1 cellular context compared by ENCODE assay signal in the genomic region with DNA sequence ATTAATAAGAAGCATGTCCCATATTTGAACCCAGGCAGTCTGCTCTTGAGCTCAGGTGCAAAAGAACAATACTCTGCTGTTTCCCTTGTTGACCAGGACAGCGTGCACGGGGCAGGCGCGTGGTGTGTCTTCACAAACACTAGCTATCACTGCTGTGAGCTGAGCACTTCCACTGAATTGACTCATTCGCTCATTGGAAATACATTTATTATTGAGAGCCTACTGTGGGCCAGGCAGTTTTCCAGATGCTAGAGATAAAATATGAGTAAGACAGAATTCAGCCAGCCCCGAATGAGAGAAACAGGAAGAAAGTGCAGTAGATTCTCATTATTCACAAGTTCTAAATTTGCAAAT.
TF ChIP-seq lines count a peak whose summit lies in the region.

No MANE protein-coding gene starts in this region.

TF ChIP-seq in K562, 482 proteins besides CTCF, POLR2A, EP300 and RAD21 (continued from another document and continues in another):
- TF ChIP-seq, protein P1, sequence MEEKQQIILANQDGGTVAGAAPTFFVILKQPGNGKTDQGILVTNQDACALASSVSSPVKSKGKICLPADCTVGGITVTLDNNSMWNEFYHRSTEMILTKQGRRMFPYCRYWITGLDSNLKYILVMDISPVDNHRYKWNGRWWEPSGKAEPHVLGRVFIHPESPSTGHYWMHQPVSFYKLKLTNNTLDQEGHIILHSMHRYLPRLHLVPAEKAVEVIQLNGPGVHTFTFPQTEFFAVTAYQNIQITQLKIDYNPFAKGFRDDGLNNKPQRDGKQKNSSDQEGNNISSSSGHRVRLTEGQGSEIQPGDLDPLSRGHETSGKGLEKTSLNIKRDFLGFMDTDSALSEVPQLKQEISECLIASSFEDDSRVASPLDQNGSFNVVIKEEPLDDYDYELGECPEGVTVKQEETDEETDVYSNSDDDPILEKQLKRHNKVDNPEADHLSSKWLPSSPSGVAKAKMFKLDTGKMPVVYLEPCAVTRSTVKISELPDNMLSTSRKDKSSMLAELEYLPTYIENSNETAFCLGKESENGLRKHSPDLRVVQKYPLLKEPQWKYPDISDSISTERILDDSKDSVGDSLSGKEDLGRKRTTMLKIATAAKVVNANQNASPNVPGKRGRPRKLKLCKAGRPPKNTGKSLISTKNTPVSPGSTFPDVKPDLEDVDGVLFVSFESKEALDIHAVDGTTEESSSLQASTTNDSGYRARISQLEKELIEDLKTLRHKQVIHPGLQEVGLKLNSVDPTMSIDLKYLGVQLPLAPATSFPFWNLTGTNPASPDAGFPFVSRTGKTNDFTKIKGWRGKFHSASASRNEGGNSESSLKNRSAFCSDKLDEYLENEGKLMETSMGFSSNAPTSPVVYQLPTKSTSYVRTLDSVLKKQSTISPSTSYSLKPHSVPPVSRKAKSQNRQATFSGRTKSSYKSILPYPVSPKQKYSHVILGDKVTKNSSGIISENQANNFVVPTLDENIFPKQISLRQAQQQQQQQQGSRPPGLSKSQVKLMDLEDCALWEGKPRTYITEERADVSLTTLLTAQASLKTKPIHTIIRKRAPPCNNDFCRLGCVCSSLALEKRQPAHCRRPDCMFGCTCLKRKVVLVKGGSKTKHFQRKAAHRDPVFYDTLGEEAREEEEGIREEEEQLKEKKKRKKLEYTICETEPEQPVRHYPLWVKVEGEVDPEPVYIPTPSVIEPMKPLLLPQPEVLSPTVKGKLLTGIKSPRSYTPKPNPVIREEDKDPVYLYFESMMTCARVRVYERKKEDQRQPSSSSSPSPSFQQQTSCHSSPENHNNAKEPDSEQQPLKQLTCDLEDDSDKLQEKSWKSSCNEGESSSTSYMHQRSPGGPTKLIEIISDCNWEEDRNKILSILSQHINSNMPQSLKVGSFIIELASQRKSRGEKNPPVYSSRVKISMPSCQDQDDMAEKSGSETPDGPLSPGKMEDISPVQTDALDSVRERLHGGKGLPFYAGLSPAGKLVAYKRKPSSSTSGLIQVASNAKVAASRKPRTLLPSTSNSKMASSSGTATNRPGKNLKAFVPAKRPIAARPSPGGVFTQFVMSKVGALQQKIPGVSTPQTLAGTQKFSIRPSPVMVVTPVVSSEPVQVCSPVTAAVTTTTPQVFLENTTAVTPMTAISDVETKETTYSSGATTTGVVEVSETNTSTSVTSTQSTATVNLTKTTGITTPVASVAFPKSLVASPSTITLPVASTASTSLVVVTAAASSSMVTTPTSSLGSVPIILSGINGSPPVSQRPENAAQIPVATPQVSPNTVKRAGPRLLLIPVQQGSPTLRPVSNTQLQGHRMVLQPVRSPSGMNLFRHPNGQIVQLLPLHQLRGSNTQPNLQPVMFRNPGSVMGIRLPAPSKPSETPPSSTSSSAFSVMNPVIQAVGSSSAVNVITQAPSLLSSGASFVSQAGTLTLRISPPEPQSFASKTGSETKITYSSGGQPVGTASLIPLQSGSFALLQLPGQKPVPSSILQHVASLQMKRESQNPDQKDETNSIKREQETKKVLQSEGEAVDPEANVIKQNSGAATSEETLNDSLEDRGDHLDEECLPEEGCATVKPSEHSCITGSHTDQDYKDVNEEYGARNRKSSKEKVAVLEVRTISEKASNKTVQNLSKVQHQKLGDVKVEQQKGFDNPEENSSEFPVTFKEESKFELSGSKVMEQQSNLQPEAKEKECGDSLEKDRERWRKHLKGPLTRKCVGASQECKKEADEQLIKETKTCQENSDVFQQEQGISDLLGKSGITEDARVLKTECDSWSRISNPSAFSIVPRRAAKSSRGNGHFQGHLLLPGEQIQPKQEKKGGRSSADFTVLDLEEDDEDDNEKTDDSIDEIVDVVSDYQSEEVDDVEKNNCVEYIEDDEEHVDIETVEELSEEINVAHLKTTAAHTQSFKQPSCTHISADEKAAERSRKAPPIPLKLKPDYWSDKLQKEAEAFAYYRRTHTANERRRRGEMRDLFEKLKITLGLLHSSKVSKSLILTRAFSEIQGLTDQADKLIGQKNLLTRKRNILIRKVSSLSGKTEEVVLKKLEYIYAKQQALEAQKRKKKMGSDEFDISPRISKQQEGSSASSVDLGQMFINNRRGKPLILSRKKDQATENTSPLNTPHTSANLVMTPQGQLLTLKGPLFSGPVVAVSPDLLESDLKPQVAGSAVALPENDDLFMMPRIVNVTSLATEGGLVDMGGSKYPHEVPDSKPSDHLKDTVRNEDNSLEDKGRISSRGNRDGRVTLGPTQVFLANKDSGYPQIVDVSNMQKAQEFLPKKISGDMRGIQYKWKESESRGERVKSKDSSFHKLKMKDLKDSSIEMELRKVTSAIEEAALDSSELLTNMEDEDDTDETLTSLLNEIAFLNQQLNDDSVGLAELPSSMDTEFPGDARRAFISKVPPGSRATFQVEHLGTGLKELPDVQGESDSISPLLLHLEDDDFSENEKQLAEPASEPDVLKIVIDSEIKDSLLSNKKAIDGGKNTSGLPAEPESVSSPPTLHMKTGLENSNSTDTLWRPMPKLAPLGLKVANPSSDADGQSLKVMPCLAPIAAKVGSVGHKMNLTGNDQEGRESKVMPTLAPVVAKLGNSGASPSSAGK (IDR thresholded peaks at IDR 0.05) = peak; percentile 74
- TF ChIP-seq ETS2 (tag; IDR thresholded peaks at IDR 0.05; ENCODE audit: borderline replicate concordance, poor library complexity, severe bottlenecking) (no peak), COPS2 (conservative IDR thresholded peaks at IDR 0.05) (no peak), POLR3A (IDR thresholded peaks at IDR 0.05; ENCODE audit: borderline replicate concordance, extremely low read depth, insufficient read depth, insufficient read length) (no peak), NCOA4 (IDR thresholded peaks at IDR 0.05; ENCODE audit: partially characterized antibody) (no peak), PHTF2 (CRISPR knock-in tag; IDR thresholded peaks at IDR 0.05) (no peak), ZNF644 (tag; IDR thresholded peaks at IDR 0.05; ENCODE audit: low read depth) (no peak), MCM5 (IDR thresholded peaks at IDR 0.05; ENCODE audit: low read depth) (no peak), POLR2B (IDR thresholded peaks at IDR 0.05; ENCODE audit: low read depth, partially characterized antibody) (no peak), HNRNPL (IDR thresholded peaks at IDR 0.05; ENCODE audit: low read depth, low read length) (no peak), TAF1 (IDR thresholded peaks at IDR 0.05; ENCODE audit: control insufficient read depth, extremely low read depth, insufficient read depth, low read length, severe bottlenecking) (no peak), JUNB (CRISPR knock-in tag; conservative IDR thresholded peaks at IDR 0.05) (no peak), ADNP (tag; IDR thresholded peaks at IDR 0.05) (no peak), ZSCAN32 (CRISPR knock-in tag; IDR thresholded peaks at IDR 0.05) (no peak), ZKSCAN1 (IDR thresholded peaks at IDR 0.05; ENCODE audit: low read depth, low read length) (peak; percentile 96), MBD2 (IDR thresholded peaks at IDR 0.05; ENCODE audit: borderline replicate concordance, low read depth) (no peak), RBM15 (IDR thresholded peaks at IDR 0.05; ENCODE audit: insufficient read depth, low read length) (no peak), ZNF384 (IDR thresholded peaks at IDR 0.05; ENCODE audit: low read depth, low read length) (no peak), ZNF445 (CRISPR knock-in tag; IDR thresholded peaks at IDR 0.05; ENCODE audit: low read depth) (no peak), CTBP1 (IDR thresholded peaks at IDR 0.05; ENCODE audit: borderline replicate concordance) (no peak), MAFF (IDR thresholded peaks at IDR 0.05; ENCODE audit: low read length) (no peak), ZNF764 (CRISPR knock-in tag; IDR thresholded peaks at IDR 0.05; ENCODE audit: low read depth) (no peak), CXXC5 (CRISPR knock-in tag; IDR thresholded peaks at IDR 0.05) (no peak), ZNF561 (CRISPR knock-in tag; conservative IDR thresholded peaks at IDR 0.05) (no peak)
- TF ChIP-seq, protein P2, sequence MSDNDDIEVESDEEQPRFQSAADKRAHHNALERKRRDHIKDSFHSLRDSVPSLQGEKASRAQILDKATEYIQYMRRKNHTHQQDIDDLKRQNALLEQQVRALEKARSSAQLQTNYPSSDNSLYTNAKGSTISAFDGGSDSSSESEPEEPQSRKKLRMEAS (CRISPR knock-in tag; IDR thresholded peaks at IDR 0.05) = peak; percentile 41; the same call in 1 of the 2 replicates
- TF ChIP-seq, protein P3, sequence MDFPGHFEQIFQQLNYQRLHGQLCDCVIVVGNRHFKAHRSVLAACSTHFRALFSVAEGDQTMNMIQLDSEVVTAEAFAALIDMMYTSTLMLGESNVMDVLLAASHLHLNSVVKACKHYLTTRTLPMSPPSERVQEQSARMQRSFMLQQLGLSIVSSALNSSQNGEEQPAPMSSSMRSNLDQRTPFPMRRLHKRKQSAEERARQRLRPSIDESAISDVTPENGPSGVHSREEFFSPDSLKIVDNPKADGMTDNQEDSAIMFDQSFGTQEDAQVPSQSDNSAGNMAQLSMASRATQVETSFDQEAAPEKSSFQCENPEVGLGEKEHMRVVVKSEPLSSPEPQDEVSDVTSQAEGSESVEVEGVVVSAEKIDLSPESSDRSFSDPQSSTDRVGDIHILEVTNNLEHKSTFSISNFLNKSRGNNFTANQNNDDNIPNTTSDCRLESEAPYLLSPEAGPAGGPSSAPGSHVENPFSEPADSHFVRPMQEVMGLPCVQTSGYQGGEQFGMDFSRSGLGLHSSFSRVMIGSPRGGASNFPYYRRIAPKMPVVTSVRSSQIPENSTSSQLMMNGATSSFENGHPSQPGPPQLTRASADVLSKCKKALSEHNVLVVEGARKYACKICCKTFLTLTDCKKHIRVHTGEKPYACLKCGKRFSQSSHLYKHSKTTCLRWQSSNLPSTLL (IDR thresholded peaks at IDR 0.05) = no peak
- TF ChIP-seq, protein P4, sequence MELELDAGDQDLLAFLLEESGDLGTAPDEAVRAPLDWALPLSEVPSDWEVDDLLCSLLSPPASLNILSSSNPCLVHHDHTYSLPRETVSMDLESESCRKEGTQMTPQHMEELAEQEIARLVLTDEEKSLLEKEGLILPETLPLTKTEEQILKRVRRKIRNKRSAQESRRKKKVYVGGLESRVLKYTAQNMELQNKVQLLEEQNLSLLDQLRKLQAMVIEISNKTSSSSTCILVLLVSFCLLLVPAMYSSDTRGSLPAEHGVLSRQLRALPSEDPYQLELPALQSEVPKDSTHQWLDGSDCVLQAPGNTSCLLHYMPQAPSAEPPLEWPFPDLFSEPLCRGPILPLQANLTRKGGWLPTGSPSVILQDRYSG (tag; conservative IDR thresholded peaks at IDR 0.05; ENCODE audit: low read depth) = no peak
- TF ChIP-seq, protein P5, sequence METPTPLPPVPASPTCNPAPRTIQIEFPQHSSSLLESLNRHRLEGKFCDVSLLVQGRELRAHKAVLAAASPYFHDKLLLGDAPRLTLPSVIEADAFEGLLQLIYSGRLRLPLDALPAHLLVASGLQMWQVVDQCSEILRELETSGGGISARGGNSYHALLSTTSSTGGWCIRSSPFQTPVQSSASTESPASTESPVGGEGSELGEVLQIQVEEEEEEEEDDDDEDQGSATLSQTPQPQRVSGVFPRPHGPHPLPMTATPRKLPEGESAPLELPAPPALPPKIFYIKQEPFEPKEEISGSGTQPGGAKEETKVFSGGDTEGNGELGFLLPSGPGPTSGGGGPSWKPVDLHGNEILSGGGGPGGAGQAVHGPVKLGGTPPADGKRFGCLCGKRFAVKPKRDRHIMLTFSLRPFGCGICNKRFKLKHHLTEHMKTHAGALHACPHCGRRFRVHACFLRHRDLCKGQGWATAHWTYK (CRISPR knock-in tag; IDR thresholded peaks at IDR 0.05) = no peak
- TF ChIP-seq, protein P6, sequence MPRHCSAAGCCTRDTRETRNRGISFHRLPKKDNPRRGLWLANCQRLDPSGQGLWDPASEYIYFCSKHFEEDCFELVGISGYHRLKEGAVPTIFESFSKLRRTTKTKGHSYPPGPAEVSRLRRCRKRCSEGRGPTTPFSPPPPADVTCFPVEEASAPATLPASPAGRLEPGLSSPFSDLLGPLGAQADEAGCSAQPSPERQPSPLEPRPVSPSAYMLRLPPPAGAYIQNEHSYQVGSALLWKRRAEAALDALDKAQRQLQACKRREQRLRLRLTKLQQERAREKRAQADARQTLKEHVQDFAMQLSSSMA (CRISPR knock-in tag; IDR thresholded peaks at IDR 0.05) = no peak
- TF ChIP-seq, protein P7, sequence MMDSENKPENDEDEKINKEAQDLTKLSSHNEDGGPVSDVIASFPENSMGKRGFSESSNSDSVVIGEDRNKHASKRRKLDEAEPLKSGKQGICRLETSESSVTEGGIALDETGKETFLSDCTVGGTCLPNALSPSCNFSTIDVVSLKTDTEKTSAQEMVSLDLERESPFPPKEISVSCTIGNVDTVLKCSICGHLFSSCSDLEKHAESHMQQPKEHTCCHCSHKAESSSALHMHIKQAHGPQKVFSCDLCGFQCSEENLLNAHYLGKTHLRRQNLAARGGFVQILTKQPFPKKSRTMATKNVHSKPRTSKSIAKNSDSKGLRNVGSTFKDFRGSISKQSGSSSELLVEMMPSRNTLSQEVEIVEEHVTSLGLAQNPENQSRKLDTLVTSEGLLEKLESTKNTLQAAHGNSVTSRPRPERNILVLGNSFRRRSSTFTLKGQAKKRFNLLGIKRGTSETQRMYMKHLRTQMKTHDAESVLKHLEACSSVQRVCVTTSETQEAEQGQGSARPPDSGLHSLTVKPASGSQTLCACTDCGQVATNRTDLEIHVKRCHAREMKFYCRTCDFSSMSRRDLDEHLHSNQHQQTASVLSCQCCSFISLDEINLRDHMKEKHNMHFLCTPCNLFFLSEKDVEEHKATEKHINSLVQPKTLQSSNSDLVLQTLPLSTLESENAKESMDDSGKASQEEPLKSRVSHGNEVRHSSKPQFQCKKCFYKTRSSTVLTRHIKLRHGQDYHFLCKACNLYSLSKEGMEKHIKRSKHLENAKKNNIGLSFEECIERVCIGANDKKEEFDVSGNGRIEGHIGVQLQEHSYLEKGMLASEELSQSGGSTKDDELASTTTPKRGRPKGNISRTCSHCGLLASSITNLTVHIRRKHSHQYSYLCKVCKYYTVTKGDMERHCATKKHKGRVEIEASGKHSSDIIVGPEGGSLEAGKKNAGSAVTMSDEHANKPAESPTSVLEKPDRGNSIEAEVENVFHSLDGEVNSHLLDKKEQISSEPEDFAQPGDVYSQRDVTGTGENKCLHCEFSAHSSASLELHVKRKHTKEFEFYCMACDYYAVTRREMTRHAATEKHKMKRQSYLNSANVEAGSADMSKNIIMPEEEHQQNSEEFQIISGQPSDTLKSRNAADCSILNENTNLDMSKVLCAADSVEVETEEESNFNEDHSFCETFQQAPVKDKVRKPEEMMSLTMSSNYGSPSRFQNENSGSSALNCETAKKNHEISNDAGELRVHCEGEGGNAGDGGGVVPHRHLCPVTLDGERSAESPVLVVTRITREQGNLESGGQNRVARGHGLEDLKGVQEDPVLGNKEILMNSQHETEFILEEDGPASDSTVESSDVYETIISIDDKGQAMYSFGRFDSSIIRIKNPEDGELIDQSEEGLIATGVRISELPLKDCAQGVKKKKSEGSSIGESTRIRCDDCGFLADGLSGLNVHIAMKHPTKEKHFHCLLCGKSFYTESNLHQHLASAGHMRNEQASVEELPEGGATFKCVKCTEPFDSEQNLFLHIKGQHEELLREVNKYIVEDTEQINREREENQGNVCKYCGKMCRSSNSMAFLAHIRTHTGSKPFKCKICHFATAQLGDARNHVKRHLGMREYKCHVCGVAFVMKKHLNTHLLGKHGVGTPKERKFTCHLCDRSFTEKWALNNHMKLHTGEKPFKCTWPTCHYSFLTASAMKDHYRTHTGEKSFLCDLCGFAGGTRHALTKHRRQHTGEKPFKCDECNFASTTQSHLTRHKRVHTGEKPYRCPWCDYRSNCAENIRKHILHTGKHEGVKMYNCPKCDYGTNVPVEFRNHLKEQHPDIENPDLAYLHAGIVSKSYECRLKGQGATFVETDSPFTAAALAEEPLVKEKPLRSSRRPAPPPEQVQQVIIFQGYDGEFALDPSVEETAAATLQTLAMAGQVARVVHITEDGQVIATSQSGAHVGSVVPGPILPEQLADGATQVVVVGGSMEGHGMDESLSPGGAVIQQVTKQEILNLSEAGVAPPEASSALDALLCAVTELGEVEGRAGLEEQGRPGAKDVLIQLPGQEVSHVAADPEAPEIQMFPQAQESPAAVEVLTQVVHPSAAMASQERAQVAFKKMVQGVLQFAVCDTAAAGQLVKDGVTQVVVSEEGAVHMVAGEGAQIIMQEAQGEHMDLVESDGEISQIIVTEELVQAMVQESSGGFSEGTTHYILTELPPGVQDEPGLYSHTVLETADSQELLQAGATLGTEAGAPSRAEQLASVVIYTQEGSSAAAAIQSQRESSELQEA (IDR thresholded peaks at IDR 0.05; ENCODE audit: low read depth) = no peak
